Comparison of ENCODE assay signal across 9 cellular contexts in the genomic region with DNA sequence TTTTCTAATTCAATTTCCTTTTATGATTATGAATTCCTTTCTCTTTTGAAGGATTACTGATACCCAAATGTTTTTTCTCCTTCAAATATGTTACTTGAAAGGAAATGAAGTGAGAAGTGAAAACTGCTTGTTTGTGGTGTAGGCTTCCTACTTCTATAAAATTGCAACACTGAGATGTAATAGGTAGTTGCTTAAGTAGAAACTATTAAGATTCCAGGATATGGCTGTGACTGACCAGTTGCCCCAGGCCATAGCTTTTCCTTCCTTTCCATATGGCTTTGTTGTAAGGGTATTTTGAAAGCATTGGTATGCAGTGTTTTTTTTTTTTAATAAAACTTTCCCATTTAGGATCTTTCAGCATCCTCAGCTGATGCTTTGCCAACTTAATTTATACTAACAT. TPM values are rescaled to one million over a fixed set of nuclear protein-coding genes. Genes with fewer than 3 reads are reported as not detected.
DNase-seq lines count a peak whose midpoint lies in the region; ATAC-seq and TF ChIP-seq lines count a peak whose summit lies in the region.
"Had no signal": no experiment of that assay in that cellular context is flagged by ENCODE, and none has a peak within 500 bp of the region (broad histone marks: within the 10 kb centered on the region; RNA-seq: fewer than 3 reads in every experiment).

No MANE protein-coding gene starts in this region.

- peaks cover 13% of the 10 kb centered on the region for H3K4me1 Mint-ChIP-seq in endodermal cell

- intact Hi-C loops in lower leg skin (cut with DNase I; ENCODE audit: low total_unique reads) = no loop called here

- H3K4me3 ChIP-seq in ACC112 (ENCODE audit: low read depth, low read length) (no peak overlapping the region), fibroblast of the aortic adventitia (ENCODE audit: low read depth, low read length) (no peak overlapping the region), lower leg skin (ENCODE audit: low read depth, poor library complexity, severe bottlenecking) (no peak overlapping the region), endodermal cell (ENCODE audit: low read length) (no peak overlapping the region)

- H3K36me3 ChIP-seq in ACC112 (ENCODE audit: insufficient read depth, low read length) (peaks cover 22% of the 10 kb centered on the region), endodermal cell (ENCODE audit: control insufficient read depth, insufficient read depth, low read length) (peaks cover 60% of the 10 kb centered on the region)

- H3K27me3 ChIP-seq in ACC112 (ENCODE audit: insufficient read depth, low read length) (no peaks in the 10 kb centered on the region), endodermal cell (ENCODE audit: control insufficient read depth, insufficient read depth, low read length, poor library complexity, severe bottlenecking) (no peaks in the 10 kb centered on the region)

- ATAC-seq in GM21515 (IDR thresholded peaks at IDR 0.05; ENCODE audit: unreplicated experiment) (no peak), GM21717 (IDR thresholded peaks at IDR 0.05; ENCODE audit: unreplicated experiment) (no peak)

- TF ChIP-seq CTCF in fibroblast of the aortic adventitia (IDR thresholded peaks at IDR 0.05; ENCODE audit: insufficient read depth, low read length) (no peak), lower leg skin (IDR thresholded peaks at IDR 0.05) (no peak), endodermal cell (conservative IDR thresholded peaks at IDR 0.05) (no peak)

- H3K9me3 ChIP-seq in endodermal cell (ENCODE audit: control insufficient read depth, low read length) = peaks cover 15% of the 10 kb centered on the region

- TF ChIP-seq POLR2A in lower leg skin (IDR thresholded peaks at IDR 0.05) = no peak

- H3K4me1 ChIP-seq in ACC112 (ENCODE audit: control insufficient read depth, insufficient read depth, low read length, unreplicated experiment) = peaks cover 31% of the 10 kb centered on the region
- H3K4me1 ChIP-seq in endodermal cell (ENCODE audit: control insufficient read depth, insufficient read depth, low read length) = no peaks in the 10 kb centered on the region

- DNase-seq in H4 (ENCODE audit: low spot score) (peak; percentile 82), RPMI7951 (ENCODE audit: low read depth) (peak; percentile 93), fibroblast of the aortic adventitia (ENCODE audit: low read depth) (peak; percentile 68), lower leg skin (ENCODE audit: low spot score in 2 of 2) (no peak), endodermal cell (no peak)
- DNase-seq: CD4-positive, alpha-beta T cell had no signal

- no peak overlapping the region for H2AFZ ChIP-seq in ACC112 (ENCODE audit: low read length, unreplicated experiment)

- H3K79me2 ChIP-seq in ACC112 (ENCODE audit: control insufficient read depth, insufficient read depth, low read length, unreplicated experiment) = peaks cover 48% of the 10 kb centered on the region

- peaks cover 24% of the 10 kb centered on the region for H3K36me3 Mint-ChIP-seq in endodermal cell (ENCODE audit: low read depth)

- H3K27ac ChIP-seq in ACC112 (ENCODE audit: low read depth, low read length) (0 out of 2 replicates have a peak overlapping the region, but pooled peaks have one; percentile 8), endodermal cell (ENCODE audit: low read depth, low read length) (no peak overlapping the region)

- no peak overlapping the region for H3K9ac ChIP-seq in endodermal cell (ENCODE audit: extremely low read depth, low read length, poor library complexity, severe bottlenecking)

- no peak overlapping the region for H3K27ac Mint-ChIP-seq in endodermal cell
- H3K27ac Mint-ChIP-seq: CD4-positive, alpha-beta T cell had no signal

- no peaks in the 10 kb centered on the region for H3K27me3 Mint-ChIP-seq in endodermal cell (ENCODE audit: insufficient read depth)
- H3K27me3 Mint-ChIP-seq: CD4-positive, alpha-beta T cell had no signal

- H3K9me3 Mint-ChIP-seq in endodermal cell = no peaks in the 10 kb centered on the region
- H3K9me3 Mint-ChIP-seq: CD4-positive, alpha-beta T cell had no signal

- H3K4me3 Mint-ChIP-seq in endodermal cell = no peak overlapping the region
- H3K4me3 Mint-ChIP-seq: CD4-positive, alpha-beta T cell had no signal

RNA-seq across cellular contexts. Expression of a gene that starts 28.5 kb away (rescaled TPM):
- total RNA-seq in H4 (2014; rRNA removed; shearing (Covaris generic)) = 31.8 and 34.8 TPM in 2 replicates
- 45.9 and 50.0 TPM in 2 replicates for total RNA-seq in RPMI7951 (2014; rRNA removed; shearing (Covaris generic))
- total RNA-seq in fibroblast of the aortic adventitia (ENCODE audit: low replicate concordance) (125 and 157 TPM in 2 replicates), lower leg skin (10 to 100 TPM; 25.4 to 54.1 (median 31.2) TPM), endodermal cell (10 to 100 TPM; 39.4 to 40.5 TPM)
- 24.0 TPM for polyA plus RNA-seq in endodermal cell (2013, experiment 1 of 2)
- 26.3 TPM for polyA plus RNA-seq in endodermal cell (2013, experiment 2 of 2)

Comparison
In these comparisons a context has a peak if more than half of its experiments do, and no peak if none do; other contexts are left out.
1. DNase-seq: peak in H4 (single experiment), RPMI7951 (single experiment) and fibroblast of the aortic adventitia (single experiment); none in lower leg skin (0 of 2) and endodermal cell (single experiment).